31 cellular contexts compared by ENCODE assay signal in genomic region chr3:63613561-63613960, GRCh38. TPM values are rescaled to one million over a fixed set of nuclear protein-coding genes. Genes with fewer than 3 reads are reported as not detected.
DNase-seq lines count a peak whose midpoint lies in the region; ATAC-seq and TF ChIP-seq lines count a peak whose summit lies in the region.
"Had no signal": no experiment of that assay in that cellular context is flagged by ENCODE, and none has a peak within 500 bp of the region (broad histone marks: within the 10 kb centered on the region; RNA-seq: fewer than 3 reads in every experiment).

No MANE protein-coding gene starts in this region.

- WGBS in GM23248 (ENCODE audit: low coverage in 1 of 2, low lambda C conversion rate in 2 of 2, missing lambda C conversion rate in 2 of 2), 2 experiments = 17 to 24% methylated on average over 1 of the region's 1 CpG
- no CpG with 5 or more reads among the region's 1 CpG for WGBS in mesenchymal stem cell

- H3K27me3 Mint-ChIP-seq in stimulated activated naive B cell treated with anti-CD40 and anti-IgM and Interleukin-4, amounts not matched to agents 10 μg/mL and 1 μg/mL and 100 μg/mL, for 72 hours = no peaks in the 10 kb centered on the region
- H3K27me3 Mint-ChIP-seq: effector memory CD8-positive, alpha-beta T cell had no signal

- in situ Hi-C loops in GM23248 (cut with MboI) = no loop called here

- no peak overlapping the region for H2AK5ac ChIP-seq in mesenchymal stem cell (ENCODE audit: low read length, severe bottlenecking)

- no peaks in the 10 kb centered on the region for H3K9me2 ChIP-seq in GM23248 (ENCODE audit: insufficient read depth)

- H3K4me1 Mint-ChIP-seq in stimulated activated naive B cell treated with anti-CD40 and anti-IgM and Interleukin-4, amounts not matched to agents 10 μg/mL and 1 μg/mL and 100 μg/mL, for 72 hours = no peaks in the 10 kb centered on the region
- H3K4me1 Mint-ChIP-seq: CD14-positive monocyte had no signal

- H2BK120ac ChIP-seq in mesenchymal stem cell (ENCODE audit: low read depth, low read length) = no peak overlapping the region

- no peak overlapping the region for H2BK12ac ChIP-seq in mesenchymal stem cell (ENCODE audit: low read length in 2 of 2)

- H3K9me3 Mint-ChIP-seq in stimulated activated naive B cell treated with anti-CD40 and anti-IgM and Interleukin-4, amounts not matched to agents 10 μg/mL and 1 μg/mL and 100 μg/mL, for 72 hours = no peaks in the 10 kb centered on the region

- H4K8ac ChIP-seq in mesenchymal stem cell (ENCODE audit: low read length) = no peak overlapping the region

- DNase-seq in AG08395 (ENCODE audit: low spot score) (peak; percentile 83), GM23248 (peak; percentile 83), amniotic stem cell (lab: John Stamatoyannopoulos, UW) (peak; percentile 1), foreskin fibroblast (peak; percentile 5 to 7), iPS-NIHi11 (ENCODE audit: low spot score) (no peak), left lobe of liver (ENCODE audit: low spot score) (no peak), mesenchymal stem cell (no peak)
- DNase-seq in stimulated activated naive B cell treated with anti-CD40 and anti-IgM and Interleukin-4, amounts not matched to agents 10 μg/mL and 1 μg/mL and 100 μg/mL, for 72 hours = no peak
- DNase-seq: activated CD4-positive, alpha-beta T cell treated with anti-CD3 and anti-CD28 coated beads for 1 hour; activated CD8-positive, alpha-beta T cell treated with anti-CD3 and anti-CD28 coated beads, Interleukin-2, amount 10 ng/mL, durations not matched to agents 7 days and 5 days; activated gamma-delta T cell; Calu3; effector memory CD8-positive, alpha-beta T cell; glutamatergic neuron; GOT3; Kasumi-1; left cardiac atrium; mesendoderm; NCI-H1048; NCI-H187 treated with DMSO at 0.1 percent for 48 hours; NCI-H69; Peyer's patch; psoas muscle; stimulated activated CD4-positive, alpha-beta T cell treated with anti-CD3 and anti-CD28 coated beads, Interleukin-1b, Interleukin-23, amount 100 ng/mL, for 48 hours had no signal

- no peak overlapping the region for H2BK15ac ChIP-seq in mesenchymal stem cell (ENCODE audit: low read depth, poor library complexity, severe bottlenecking)

- H3K9ac ChIP-seq in GM23248 = no peak overlapping the region
- H3K9ac ChIP-seq in mesenchymal stem cell (ENCODE audit: low read length) = no peak overlapping the region

- H3K18ac ChIP-seq in mesenchymal stem cell (ENCODE audit: low read depth in 1 of 2, low read length in 2 of 2) = no peak overlapping the region

- no peak overlapping the region for H2BK5ac ChIP-seq in mesenchymal stem cell (ENCODE audit: low read depth, low read length, poor library complexity, severe bottlenecking)

- H3K27ac ChIP-seq in GM23248 (peak overlapping the region; percentile 25; the same call in 1 of the 2 replicates), mesenchymal stem cell (ENCODE audit: low read length, poor library complexity, severe bottlenecking) (no peak overlapping the region)
- H3K27ac ChIP-seq: neutrophil, Peyer's patch, psoas muscle, skin epidermis had no signal

- no peaks in the 10 kb centered on the region for H3K36me3 Mint-ChIP-seq in stimulated activated naive B cell treated with anti-CD40 and anti-IgM and Interleukin-4, amounts not matched to agents 10 μg/mL and 1 μg/mL and 100 μg/mL, for 72 hours
- H3K36me3 Mint-ChIP-seq: CD14-positive monocyte had no signal

- no peaks in the 10 kb centered on the region for H3K79me1 ChIP-seq in mesenchymal stem cell (replicated peaks; ENCODE audit: low read length, poor library complexity, severe bottlenecking)

- no peak for ATAC-seq in stimulated activated naive B cell treated with anti-CD40 and anti-IgM and Interleukin-4, amounts not matched to agents 10 μg/mL and 1 μg/mL and 100 μg/mL, for 72 hours (replicated peaks)
- ATAC-seq in left lobe of liver = no peak
- ATAC-seq: activated CD8-positive, alpha-beta T cell treated with anti-CD3 and anti-CD28 coated beads, Interleukin-2, amount 10 ng/mL, durations not matched to agents 7 days and 5 days; effector memory CD8-positive, alpha-beta T cell; esophagus mucosa; left cardiac atrium; psoas muscle had no signal

- H3K4me3 Mint-ChIP-seq in stimulated activated naive B cell treated with anti-CD40 and anti-IgM and Interleukin-4, amounts not matched to agents 10 μg/mL and 1 μg/mL and 100 μg/mL, for 72 hours = no peak overlapping the region
- H3K4me3 Mint-ChIP-seq: activated CD8-positive, alpha-beta T cell treated with anti-CD3 and anti-CD28 coated beads, Interleukin-2, amount 10 ng/mL, durations not matched to agents 7 days and 5 days; CD14-positive monocyte; effector memory CD8-positive, alpha-beta T cell had no signal

- no peaks in the 10 kb centered on the region for H3K27me3 ChIP-seq in GM23248 (replicated peaks; ENCODE audit: insufficient read depth)
- H3K27me3 ChIP-seq in mesenchymal stem cell (ENCODE audit: control insufficient read depth in 1 of 2, insufficient read depth in 1 of 2, low read length in 2 of 2) = no peaks in the 10 kb centered on the region
- H3K27me3 ChIP-seq: neutrophil, Peyer's patch had no signal

- H3K23ac ChIP-seq in mesenchymal stem cell (ENCODE audit: low read length in 2 of 2) = no peak overlapping the region

- H4K91ac ChIP-seq in mesenchymal stem cell (ENCODE audit: low read length) = no peak overlapping the region

- no peaks in the 10 kb centered on the region for H3K79me2 ChIP-seq in GM23248 (ENCODE audit: insufficient read depth)

- peak overlapping the region; percentile 31 for H3K4me2 ChIP-seq in GM23248 (ENCODE audit: unreplicated experiment)
- H3K4me2 ChIP-seq in mesenchymal stem cell (ENCODE audit: low read length, poor library complexity, severe bottlenecking) = no peak overlapping the region

- no peaks in the 10 kb centered on the region for H3F3A ChIP-seq in GM23248 (ENCODE audit: insufficient read depth)

- H3K14ac ChIP-seq in mesenchymal stem cell (ENCODE audit: low read length in 2 of 2) = no peak overlapping the region

- no peak overlapping the region for H3K4ac ChIP-seq in mesenchymal stem cell (ENCODE audit: low read depth in 1 of 2, low read length in 2 of 2)

- TF ChIP-seq CTCF in foreskin fibroblast (IDR thresholded peaks at IDR 0.05; ENCODE audit: low read depth, low read length) = no peak

- no peak overlapping the region for H2AFZ ChIP-seq in GM23248
- no peak overlapping the region for H2AFZ ChIP-seq in mesenchymal stem cell (ENCODE audit: low read depth, low read length)

- H3K4me3 ChIP-seq in GM23248 (no peak overlapping the region), foreskin fibroblast (ENCODE audit: low read depth in 1 of 2, low read length in 2 of 2) (no peak overlapping the region), mesenchymal stem cell (ENCODE audit: insufficient read depth in 1 of 2, low read depth in 1 of 2, low read length in 2 of 2) (no peak overlapping the region)
- H3K4me3 ChIP-seq: Peyer's patch, psoas muscle, skin epidermis had no signal

- H3K9me3 ChIP-seq in GM23248 (ENCODE audit: low read depth) (no peaks in the 10 kb centered on the region), mesenchymal stem cell (ENCODE audit: control insufficient read depth, low read length) (no peaks in the 10 kb centered on the region)
- H3K9me3 ChIP-seq: neutrophil, Peyer's patch, psoas muscle had no signal

- H3K27ac Mint-ChIP-seq in stimulated activated naive B cell treated with anti-CD40 and anti-IgM and Interleukin-4, amounts not matched to agents 10 μg/mL and 1 μg/mL and 100 μg/mL, for 72 hours = no peak overlapping the region
- H3K27ac Mint-ChIP-seq: activated CD8-positive, alpha-beta T cell treated with anti-CD3 and anti-CD28 coated beads, Interleukin-2, amount 10 ng/mL, durations not matched to agents 7 days and 5 days; CD14-positive monocyte; effector memory CD8-positive, alpha-beta T cell had no signal

- no peaks in the 10 kb centered on the region for H3K36me3 ChIP-seq in GM23248 (ENCODE audit: low read depth)
- no peaks in the 10 kb centered on the region for H3K36me3 ChIP-seq in mesenchymal stem cell (ENCODE audit: control insufficient read depth in 1 of 2, insufficient read depth in 2 of 2, low read depth in 1 of 2, low read length in 2 of 2)
- H3K36me3 ChIP-seq: neutrophil, Peyer's patch had no signal

- H3K4me1 ChIP-seq in GM23248 (ENCODE audit: insufficient read depth) (peaks cover 17% of the 10 kb centered on the region; the same call in 1 of the 2 replicates), mesenchymal stem cell (ENCODE audit: control insufficient read depth, insufficient read depth, low read depth, low read length) (no peaks in the 10 kb centered on the region)
- H3K4me1 ChIP-seq: Peyer's patch, psoas muscle had no signal

- no peaks in the 10 kb centered on the region for H4K20me1 ChIP-seq in GM23248 (ENCODE audit: insufficient read depth)

RNA-seq across cellular contexts. Expression of gene SNTN, which starts 38.9 kb away (rescaled TPM):
- total RNA-seq in GM23248 (2014; rRNA removed; shearing (Covaris generic)) = not detected in 2 replicates
- not detected in 2 replicates for polyA plus RNA-seq in GM23248 (2016; fragmentation: Nextera tagmentation; extraction: Ambion mirVana)
- not detected for total RNA-seq in left lobe of liver
- not detected for polyA plus RNA-seq in mesenchymal stem cell (2013, experiment 1 of 2)
- not detected for polyA plus RNA-seq in mesenchymal stem cell (2013, experiment 2 of 2)
- total RNA-seq: activated CD8-positive, alpha-beta T cell treated with anti-CD3 and anti-CD28 coated beads, Interleukin-2, amount 10 ng/mL, durations not matched to agents 7 days and 5 days; Calu3; Daoy; esophagus mucosa; left cardiac atrium; Peyer's patch; psoas muscle; T-helper 1 cell treated with Interleukin-12 subunit alpha and Interleukin-12 subunit beta and Interleukin-4 antibody, amounts not matched to agents 30 ng/mL and 1 ng/mL, for 36 hours; ureter had no signal
- polyA plus RNA-seq: CD14-positive monocyte, psoas muscle had no signal

Comparison
In these comparisons a context has a peak if more than half of its experiments do, and no peak if none do; other contexts are left out.
1. DNase-seq: peak in AG08395 (single experiment), GM23248 (single experiment), amniotic stem cell (single experiment) and foreskin fibroblast (2 of 2); none in stimulated activated naive B cell treated with anti-CD40 and anti-IgM and Interleukin-4, amounts not matched to agents 10 μg/mL and 1 μg/mL and 100 μg/mL, for 72 hours (single experiment), iPS-NIHi11 (single experiment), left lobe of liver (single experiment) and mesenchymal stem cell (single experiment).